In the genomic region with DNA sequence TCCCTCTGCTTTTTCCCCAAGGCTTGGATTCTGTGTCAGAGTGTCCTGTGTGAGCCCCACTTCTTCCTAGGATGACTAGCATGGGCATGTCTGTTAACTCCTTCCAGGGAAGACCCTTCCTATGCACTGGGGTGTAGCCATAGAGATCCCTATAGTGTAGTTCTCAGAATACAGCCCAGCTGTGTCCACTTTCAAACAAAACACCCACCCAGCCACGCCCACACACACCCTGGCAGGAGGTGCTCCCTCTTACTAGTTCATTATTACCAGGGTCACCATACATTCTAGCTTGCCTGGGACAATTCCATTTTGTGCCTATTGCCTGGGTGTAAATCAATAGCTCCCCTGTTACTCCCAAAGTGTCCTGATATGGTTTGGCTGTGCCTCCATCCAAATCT, we compare ENCODE assay signal across 26 cellular contexts.
"Had no signal": no experiment of that assay in that cellular context is flagged by ENCODE, and none has a peak within 500 bp of the region (broad histone marks: within the 10 kb centered on the region; RNA-seq: fewer than 3 reads in every experiment).

No MANE protein-coding gene starts in this region.

- ATAC-seq: activated CD8-positive, alpha-beta memory T cell treated with anti-CD3 and anti-CD28 coated beads, Interleukin-2, amount 10 ng/mL, durations not matched to agents 7 days and 5 days; activated CD8-positive, alpha-beta T cell treated with anti-CD3 and anti-CD28 coated beads, Interleukin-2, amount 10 ng/mL, durations not matched to agents 7 days and 5 days; body of pancreas; effector memory CD8-positive, alpha-beta T cell; gastrocnemius medialis; left colon; natural killer cell treated with Interleukin-12 subunit alpha and Interleukin-12 subunit beta and Interleukin-15 and Interleukin-18, amount 100 ng/mL, for 72 hours; right lobe of liver; stimulated activated naive CD8-positive, alpha-beta T cell treated with anti-CD3 and anti-CD28 coated beads, Interleukin-15, Interleukin-2, amounts not matched to agents 100 U/mL and 50 U/mL, for 24 hours; WTC11 had no signal

- H3K27ac ChIP-seq: body of pancreas, cardiac muscle cell, gastrocnemius medialis, right lobe of liver, testis, transverse colon had no signal

- DNase-seq: activated CD4-positive, alpha-beta T cell treated with anti-CD3 and anti-CD28 coated beads for 1 hour; activated CD8-positive, alpha-beta memory T cell treated with anti-CD3 and anti-CD28 coated beads, Interleukin-2, amount 10 ng/mL, durations not matched to agents 7 days and 5 days; activated CD8-positive, alpha-beta T cell treated with anti-CD3 and anti-CD28 coated beads, Interleukin-2, amount 10 ng/mL, durations not matched to agents 7 days and 5 days; activated naive CD4-positive, alpha-beta T cell treated with Interleukin-2 at 50 U/mL for 16 hours; activated T-cell treated with anti-CD3 and anti-CD28 coated beads, Interleukin-2, amount 50 U/mL, for 48 hours; anterior cingulate cortex; body of pancreas; cortex of kidney; effector memory CD8-positive, alpha-beta T cell; gastrocnemius medialis; glutamatergic neuron; kidney; left colon; mesenchymal stem cell; posterior cingulate gyrus; right lobe of liver; stimulated activated CD4-positive, alpha-beta T cell treated with anti-CD3 and anti-CD28 coated beads, Interleukin-12 subunit alpha, Interleukin-12 subunit beta, amount 100 ng/mL, for 4 hours; stimulated activated CD4-positive, alpha-beta T cell treated with anti-CD3 and anti-CD28 coated beads, Interleukin-4, amount 100 ng/mL, for 1 hour; stimulated activated naive CD8-positive, alpha-beta T cell treated with anti-CD3 and anti-CD28 coated beads, Interleukin-15, Interleukin-2, amounts not matched to agents 100 U/mL and 50 U/mL, for 24 hours; T-helper 2 cell; testis; transverse colon had no signal

- H3K27ac Mint-ChIP-seq: activated CD8-positive, alpha-beta memory T cell treated with anti-CD3 and anti-CD28 coated beads, Interleukin-2, amount 10 ng/mL, durations not matched to agents 7 days and 5 days; activated CD8-positive, alpha-beta T cell treated with anti-CD3 and anti-CD28 coated beads, Interleukin-2, amount 10 ng/mL, durations not matched to agents 7 days and 5 days; activated naive CD8-positive, alpha-beta T cell; effector memory CD8-positive, alpha-beta T cell; natural killer cell treated with Interleukin-12 subunit alpha and Interleukin-12 subunit beta and Interleukin-15 and Interleukin-18, amount 100 ng/mL, for 72 hours; WTC11 had no signal

- H3K9me3 ChIP-seq: body of pancreas, gastrocnemius medialis, right lobe of liver, testis, transverse colon had no signal

- H3K36me3 ChIP-seq: cardiac muscle cell, gastrocnemius medialis, right lobe of liver, transverse colon had no signal

- H3K4me1 ChIP-seq: gastrocnemius medialis, right lobe of liver, testis had no signal

- H3K4me1 Mint-ChIP-seq: activated CD8-positive, alpha-beta memory T cell treated with anti-CD3 and anti-CD28 coated beads, Interleukin-2, amount 10 ng/mL, durations not matched to agents 7 days and 5 days had no signal

- H3K27me3 ChIP-seq: body of pancreas, cardiac muscle cell, gastrocnemius medialis, right lobe of liver, testis, transverse colon had no signal

- H3K27me3 Mint-ChIP-seq: activated CD8-positive, alpha-beta memory T cell treated with anti-CD3 and anti-CD28 coated beads, Interleukin-2, amount 10 ng/mL, durations not matched to agents 7 days and 5 days; effector memory CD8-positive, alpha-beta T cell; natural killer cell treated with Interleukin-12 subunit alpha and Interleukin-12 subunit beta and Interleukin-15 and Interleukin-18, amount 100 ng/mL, for 72 hours had no signal

- H3K4me3 Mint-ChIP-seq: activated CD8-positive, alpha-beta memory T cell treated with anti-CD3 and anti-CD28 coated beads, Interleukin-2, amount 10 ng/mL, durations not matched to agents 7 days and 5 days; activated CD8-positive, alpha-beta T cell treated with anti-CD3 and anti-CD28 coated beads, Interleukin-2, amount 10 ng/mL, durations not matched to agents 7 days and 5 days; activated naive CD8-positive, alpha-beta T cell; effector memory CD8-positive, alpha-beta T cell; natural killer cell treated with Interleukin-12 subunit alpha and Interleukin-12 subunit beta and Interleukin-15 and Interleukin-18, amount 100 ng/mL, for 72 hours; WTC11 had no signal

- H3K4me3 ChIP-seq: body of pancreas, cardiac muscle cell, gastrocnemius medialis, right lobe of liver, testis, transverse colon had no signal

- H3K36me3 Mint-ChIP-seq: activated CD8-positive, alpha-beta memory T cell treated with anti-CD3 and anti-CD28 coated beads, Interleukin-2, amount 10 ng/mL, durations not matched to agents 7 days and 5 days; activated naive CD8-positive, alpha-beta T cell; natural killer cell treated with Interleukin-12 subunit alpha and Interleukin-12 subunit beta and Interleukin-15 and Interleukin-18, amount 100 ng/mL, for 72 hours; WTC11 had no signal
